In genomic region chr1:4654764-4655673, GRCh38 we compare ENCODE assay signal across 1 cellular context.
TF ChIP-seq lines count a peak whose summit lies in the region.

No MANE protein-coding gene starts in this region.

TF ChIP-seq in H1, 55 proteins besides CTCF, POLR2A, EP300 and RAD21:
- TF ChIP-seq SP1 (IDR thresholded peaks at IDR 0.05; ENCODE audit: low read depth, low read length): no peak
- peak; percentile 57 for TF ChIP-seq EZH2 (IDR thresholded peaks at IDR 0.05; ENCODE audit: low read depth, low read length, severe bottlenecking)
- TF ChIP-seq SUZ12 (IDR thresholded peaks at IDR 0.05; ENCODE audit: low read length): peak; percentile 63; the same call in 1 of the 2 replicates
- no peak for TF ChIP-seq BCL11A (IDR thresholded peaks at IDR 0.05; ENCODE audit: low read depth in 2 of 2, low read length in 2 of 2)
- no peak for TF ChIP-seq SP4 (IDR thresholded peaks at IDR 0.05; ENCODE audit: low read length)
- TF ChIP-seq RFX5 (IDR thresholded peaks at IDR 0.05; ENCODE audit: borderline replicate concordance, low read depth, low read length): no peak
- TF ChIP-seq EGR1 (IDR thresholded peaks at IDR 0.05; ENCODE audit: borderline replicate concordance, low read depth, low read length): no peak
- TF ChIP-seq GABPA (IDR thresholded peaks at IDR 0.05; ENCODE audit: borderline replicate concordance, insufficient read depth, low read length): no peak
- TF ChIP-seq SP2 (IDR thresholded peaks at IDR 0.05; ENCODE audit: low read length): no peak
- TF ChIP-seq RXRA (IDR thresholded peaks at IDR 0.05; ENCODE audit: insufficient read depth, low read depth, low read length): no peak
- peak; percentile 90 for TF ChIP-seq KDM4A (IDR thresholded peaks at IDR 0.05; ENCODE audit: low read depth, low read length, severe bottlenecking)
- TF ChIP-seq SRF (IDR thresholded peaks at IDR 0.05; ENCODE audit: low read depth, low read length): no peak
- no peak for TF ChIP-seq NRF1 (IDR thresholded peaks at IDR 0.05; ENCODE audit: low read depth, low read length)
- no peak for TF ChIP-seq CTBP2 (IDR thresholded peaks at IDR 0.05; ENCODE audit: borderline replicate concordance, insufficient read depth, insufficient read length, low read length)
- TF ChIP-seq, protein P1, sequence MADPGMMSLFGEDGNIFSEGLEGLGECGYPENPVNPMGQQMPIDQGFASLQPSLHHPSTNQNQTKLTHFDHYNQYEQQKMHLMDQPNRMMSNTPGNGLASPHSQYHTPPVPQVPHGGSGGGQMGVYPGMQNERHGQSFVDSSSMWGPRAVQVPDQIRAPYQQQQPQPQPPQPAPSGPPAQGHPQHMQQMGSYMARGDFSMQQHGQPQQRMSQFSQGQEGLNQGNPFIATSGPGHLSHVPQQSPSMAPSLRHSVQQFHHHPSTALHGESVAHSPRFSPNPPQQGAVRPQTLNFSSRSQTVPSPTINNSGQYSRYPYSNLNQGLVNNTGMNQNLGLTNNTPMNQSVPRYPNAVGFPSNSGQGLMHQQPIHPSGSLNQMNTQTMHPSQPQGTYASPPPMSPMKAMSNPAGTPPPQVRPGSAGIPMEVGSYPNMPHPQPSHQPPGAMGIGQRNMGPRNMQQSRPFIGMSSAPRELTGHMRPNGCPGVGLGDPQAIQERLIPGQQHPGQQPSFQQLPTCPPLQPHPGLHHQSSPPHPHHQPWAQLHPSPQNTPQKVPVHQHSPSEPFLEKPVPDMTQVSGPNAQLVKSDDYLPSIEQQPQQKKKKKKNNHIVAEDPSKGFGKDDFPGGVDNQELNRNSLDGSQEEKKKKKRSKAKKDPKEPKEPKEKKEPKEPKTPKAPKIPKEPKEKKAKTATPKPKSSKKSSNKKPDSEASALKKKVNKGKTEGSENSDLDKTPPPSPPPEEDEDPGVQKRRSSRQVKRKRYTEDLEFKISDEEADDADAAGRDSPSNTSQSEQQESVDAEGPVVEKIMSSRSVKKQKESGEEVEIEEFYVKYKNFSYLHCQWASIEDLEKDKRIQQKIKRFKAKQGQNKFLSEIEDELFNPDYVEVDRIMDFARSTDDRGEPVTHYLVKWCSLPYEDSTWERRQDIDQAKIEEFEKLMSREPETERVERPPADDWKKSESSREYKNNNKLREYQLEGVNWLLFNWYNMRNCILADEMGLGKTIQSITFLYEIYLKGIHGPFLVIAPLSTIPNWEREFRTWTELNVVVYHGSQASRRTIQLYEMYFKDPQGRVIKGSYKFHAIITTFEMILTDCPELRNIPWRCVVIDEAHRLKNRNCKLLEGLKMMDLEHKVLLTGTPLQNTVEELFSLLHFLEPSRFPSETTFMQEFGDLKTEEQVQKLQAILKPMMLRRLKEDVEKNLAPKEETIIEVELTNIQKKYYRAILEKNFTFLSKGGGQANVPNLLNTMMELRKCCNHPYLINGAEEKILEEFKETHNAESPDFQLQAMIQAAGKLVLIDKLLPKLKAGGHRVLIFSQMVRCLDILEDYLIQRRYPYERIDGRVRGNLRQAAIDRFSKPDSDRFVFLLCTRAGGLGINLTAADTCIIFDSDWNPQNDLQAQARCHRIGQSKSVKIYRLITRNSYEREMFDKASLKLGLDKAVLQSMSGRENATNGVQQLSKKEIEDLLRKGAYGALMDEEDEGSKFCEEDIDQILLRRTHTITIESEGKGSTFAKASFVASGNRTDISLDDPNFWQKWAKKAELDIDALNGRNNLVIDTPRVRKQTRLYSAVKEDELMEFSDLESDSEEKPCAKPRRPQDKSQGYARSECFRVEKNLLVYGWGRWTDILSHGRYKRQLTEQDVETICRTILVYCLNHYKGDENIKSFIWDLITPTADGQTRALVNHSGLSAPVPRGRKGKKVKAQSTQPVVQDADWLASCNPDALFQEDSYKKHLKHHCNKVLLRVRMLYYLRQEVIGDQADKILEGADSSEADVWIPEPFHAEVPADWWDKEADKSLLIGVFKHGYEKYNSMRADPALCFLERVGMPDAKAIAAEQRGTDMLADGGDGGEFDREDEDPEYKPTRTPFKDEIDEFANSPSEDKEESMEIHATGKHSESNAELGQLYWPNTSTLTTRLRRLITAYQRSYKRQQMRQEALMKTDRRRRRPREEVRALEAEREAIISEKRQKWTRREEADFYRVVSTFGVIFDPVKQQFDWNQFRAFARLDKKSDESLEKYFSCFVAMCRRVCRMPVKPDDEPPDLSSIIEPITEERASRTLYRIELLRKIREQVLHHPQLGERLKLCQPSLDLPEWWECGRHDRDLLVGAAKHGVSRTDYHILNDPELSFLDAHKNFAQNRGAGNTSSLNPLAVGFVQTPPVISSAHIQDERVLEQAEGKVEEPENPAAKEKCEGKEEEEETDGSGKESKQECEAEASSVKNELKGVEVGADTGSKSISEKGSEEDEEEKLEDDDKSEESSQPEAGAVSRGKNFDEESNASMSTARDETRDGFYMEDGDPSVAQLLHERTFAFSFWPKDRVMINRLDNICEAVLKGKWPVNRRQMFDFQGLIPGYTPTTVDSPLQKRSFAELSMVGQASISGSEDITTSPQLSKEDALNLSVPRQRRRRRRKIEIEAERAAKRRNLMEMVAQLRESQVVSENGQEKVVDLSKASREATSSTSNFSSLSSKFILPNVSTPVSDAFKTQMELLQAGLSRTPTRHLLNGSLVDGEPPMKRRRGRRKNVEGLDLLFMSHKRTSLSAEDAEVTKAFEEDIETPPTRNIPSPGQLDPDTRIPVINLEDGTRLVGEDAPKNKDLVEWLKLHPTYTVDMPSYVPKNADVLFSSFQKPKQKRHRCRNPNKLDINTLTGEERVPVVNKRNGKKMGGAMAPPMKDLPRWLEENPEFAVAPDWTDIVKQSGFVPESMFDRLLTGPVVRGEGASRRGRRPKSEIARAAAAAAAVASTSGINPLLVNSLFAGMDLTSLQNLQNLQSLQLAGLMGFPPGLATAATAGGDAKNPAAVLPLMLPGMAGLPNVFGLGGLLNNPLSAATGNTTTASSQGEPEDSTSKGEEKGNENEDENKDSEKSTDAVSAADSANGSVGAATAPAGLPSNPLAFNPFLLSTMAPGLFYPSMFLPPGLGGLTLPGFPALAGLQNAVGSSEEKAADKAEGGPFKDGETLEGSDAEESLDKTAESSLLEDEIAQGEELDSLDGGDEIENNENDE (IDR thresholded peaks at IDR 0.05; ENCODE audit: insufficient replicate concordance, low read length): no peak
- TF ChIP-seq ZNF274 (IDR thresholded peaks at IDR 0.05; ENCODE audit: borderline replicate concordance, extremely low read depth, low read length): no peak
